ENCODE assay signal across 36 cellular contexts in genomic region chr2:152061383-152061782, GRCh38. TPM values are rescaled to one million over a fixed set of nuclear protein-coding genes. Genes with fewer than 3 reads are reported as not detected.
"Had no signal": no experiment of that assay in that cellular context is flagged by ENCODE, and none has a peak within 500 bp of the region (broad histone marks: within the 10 kb centered on the region; RNA-seq: fewer than 3 reads in every experiment).

No MANE protein-coding gene starts in this region.

- H3K36me3 ChIP-seq: MG63 had no signal

- H3K4me3 ChIP-seq: MG63 had no signal

- DNase-seq: Karpas-422, Kasumi-1, MG63, MM.1S, MV-4-11, NCI-H1048, NCI-H1092, NCI-H1092 treated with DMSO at 0.1 percent for 48 hours, NCI-H1105, NCI-H1105 treated with DMSO at 0.1 percent for 48 hours, NCI-H1417, NCI-H1417 treated with DMSO at 0.1 percent for 48 hours, NCI-H1436, NCI-H1436 treated with DMSO at 0.1 percent for 48 hours, NCI-H146, NCI-H1694, NCI-H1694 treated with DMSO at 0.1 percent for 48 hours, NCI-H187, NCI-H187 treated with DMSO at 0.1 percent for 48 hours, NCI-H1930, NCI-H2029, NCI-H2029 treated with DMSO at 0.1 percent for 48 hours, NCI-H2081, NCI-H2081 treated with DMSO at 0.1 percent for 48 hours, NCI-H2107, NCI-H2171, NCI-H2171 treated with DMSO at 0.1 percent for 48 hours, NCI-H2227 treated with DMSO at 0.1 percent for 48 hours, NCI-H226, NCI-H345, NCI-H446, NCI-H446 treated with DMSO at 0.1 percent for 48 hours, NCI-H510A, NCI-H510A treated with DMSO at 0.1 percent for 48 hours, NCI-H524 had no signal

RNA-seq across cellular contexts. Expression of gene CACNB4, which starts 37.5 kb away (rescaled TPM):
- total RNA-seq: M059J had no signal
